In genomic region chr13:36858285-36858684, GRCh38 we compare ENCODE assay signal across 8 cellular contexts. TPM values are rescaled to one million over a fixed set of nuclear protein-coding genes. Genes with fewer than 3 reads are reported as not detected.
DNase-seq lines count a peak whose midpoint lies in the region; ATAC-seq, FAIRE-seq and TF ChIP-seq lines count a peak whose summit lies in the region.

No MANE protein-coding gene starts in this region.

- no peak for TF ChIP-seq POLR2A in GM12891 (IDR thresholded peaks at IDR 0.05; ENCODE audit: low read depth, low read length)

- H3K27ac ChIP-seq in lung (ENCODE audit: low read depth in 1 of 2, low read length in 1 of 2): no peak overlapping the region

- no peaks in the 10 kb centered on the region for H3K27me3 ChIP-seq in lung (ENCODE audit: control insufficient read depth, insufficient read depth)

- WGBS in lung, 2 donors: 39 to 45% methylated on average over 3 of the region's 3 CpGs

- peaks cover 0 to 2% of the 10 kb centered on the region in 2 donors for H3K4me1 ChIP-seq in lung (ENCODE audit: control insufficient read depth in 2 of 2, insufficient read depth in 2 of 2, low read length in 2 of 2)

- H3K9me3 ChIP-seq in lung (ENCODE audit: control insufficient read depth in 2 of 2, insufficient read depth in 1 of 2, low read length in 1 of 2): no peaks in the 10 kb centered on the region

- peak; percentile 9 for FAIRE-seq in GM12891 (lab: Jason Lieb, UNC)

- peak; percentile 53 for TF ChIP-seq CTCF in AG09309 (IDR thresholded peaks at IDR 0.05; ENCODE audit: control insufficient read depth, insufficient read depth, low read depth, low read length, missing control alignments)
- peak; percentile 7 for TF ChIP-seq CTCF in lung (IDR thresholded peaks at IDR 0.05; ENCODE audit: control extremely low read depth, extremely low read depth)

- ATAC-seq in HG03159 (IDR thresholded peaks at IDR 0.05; ENCODE audit: unreplicated experiment) (peak; percentile 76), lung (ENCODE audit: insufficient read depth, low FRiP score) (no peak)

- no peak overlapping the region for H3K4me3 ChIP-seq in AG09309 (ENCODE audit: control insufficient read depth, low read depth, low read length)
- H3K4me3 ChIP-seq in lung: no peak overlapping the region

- H3K36me3 ChIP-seq in lung (ENCODE audit: control insufficient read depth in 2 of 2, insufficient read depth in 2 of 2, low read length in 2 of 2): peaks cover 0 to 2% of the 10 kb centered on the region in 2 donors

- peak; percentile 10 for DNase-seq in AG09309 (ENCODE audit: low read depth)
- DNase-seq in GM12891 (ENCODE audit: insufficient read length, low spot score): no peak
- DNase-seq in NCI-H748 treated with DMSO at 0.1 percent for 48 hours (lab: John Stamatoyannopoulos, UW): peak; percentile 82
- DNase-seq in cerebellar cortex (ENCODE audit: low spot score): peak; percentile 63
- DNase-seq in lung (ENCODE audit: low spot score): no peak
- no peak for DNase-seq in T1000 (lab: John Stamatoyannopoulos, UW)
- DNase-seq in activated T-cell treated with anti-CD3 and anti-CD28 coated beads for 4 hours: no peak

TF ChIP-seq in GM12891, 5 proteins besides CTCF, POLR2A, EP300 and RAD21:
- TF ChIP-seq PAX5 (IDR thresholded peaks at IDR 0.05; ENCODE audit: insufficient read depth, low read length, severe bottlenecking) (no peak), POLR2AphosphoS5 (IDR thresholded peaks at IDR 0.05; ENCODE audit: low read depth, low read length) (no peak), TAF1 (IDR thresholded peaks at IDR 0.05; ENCODE audit: low read depth, low read length) (no peak), SPI1 (IDR thresholded peaks at IDR 0.05; ENCODE audit: low read depth, low read length) (no peak), POU2F2 (IDR thresholded peaks at IDR 0.05; ENCODE audit: low read depth, low read length) (no peak)

RNA-seq across cellular contexts. Expression of gene RFXAP, which starts 39.3 kb away (rescaled TPM):
- polyA plus RNA-seq in GM12891 (2012; ENCODE audit: low read depth, missing spikeins): 5.0 TPM
- 1 to 10 TPM; 5.4 to 9.5 TPM for total RNA-seq in lung
- polyA plus RNA-seq in lung: 1 to 10 TPM; 3.0 to 4.4 TPM

Comparison
In these comparisons a context has a peak if more than half of its experiments do, and no peak if none do; other contexts are left out.
1. DNase-seq: peak in AG09309 (single experiment), NCI-H748 treated with DMSO at 0.1 percent for 48 hours (single experiment) and cerebellar cortex (single experiment); none in GM12891 (single experiment), lung (single experiment), T1000 (single experiment) and activated T-cell treated with anti-CD3 and anti-CD28 coated beads for 4 hours (single experiment).